8 cellular contexts compared by ENCODE assay signal in the genomic region with DNA sequence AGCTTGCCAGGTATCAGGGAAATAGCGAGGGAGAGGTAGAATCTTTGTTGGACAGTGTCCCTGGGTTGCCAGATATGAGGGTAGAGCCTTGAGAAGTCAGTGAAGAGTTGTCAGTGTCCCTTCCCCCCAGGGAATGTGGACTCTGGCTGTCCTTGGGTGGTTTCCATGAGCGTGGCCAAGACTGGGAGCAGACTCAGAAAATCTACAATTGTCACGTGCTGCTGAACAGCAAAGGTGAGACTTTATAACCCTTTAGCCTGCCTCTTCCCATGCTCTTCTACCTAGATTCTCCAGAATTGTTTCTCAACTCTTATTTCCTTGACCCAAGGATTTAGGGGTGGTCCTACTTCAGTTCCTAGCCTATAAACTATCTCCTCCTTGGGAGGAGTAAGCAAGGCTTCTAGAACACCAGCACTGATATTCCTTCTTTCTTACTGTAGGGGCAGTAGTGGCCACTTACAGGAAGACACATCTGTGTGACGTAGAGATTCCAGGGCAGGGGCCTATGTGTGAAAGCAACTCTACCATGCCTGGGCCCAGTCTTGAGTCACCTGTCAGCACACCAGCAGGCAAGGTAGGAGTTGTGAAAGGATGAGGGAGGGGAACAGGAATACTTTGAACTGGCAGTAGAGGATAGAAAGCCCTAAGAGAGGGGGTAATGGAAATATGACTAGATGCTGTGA. TPM values are rescaled to one million over a fixed set of nuclear protein-coding genes. Genes with fewer than 3 reads are reported as not detected.
DNase-seq lines count a peak whose midpoint lies in the region; ATAC-seq, FAIRE-seq and TF ChIP-seq lines count a peak whose summit lies in the region.

No MANE protein-coding gene starts in this region.

- H3K4me3 Mint-ChIP-seq in activated naive CD4-positive, alpha-beta T cell treated with anti-CD3 and anti-CD28 coated beads for 36 hours = peak overlapping the region; percentile 92

- peaks cover 50% of the 10 kb centered on the region for H3K36me3 Mint-ChIP-seq in activated naive CD4-positive, alpha-beta T cell treated with anti-CD3 and anti-CD28 coated beads for 36 hours (ENCODE audit: low read depth)

- TF ChIP-seq POLR2A in heart left ventricle (IDR thresholded peaks at IDR 0.05) = no peak

- H3K36me3 ChIP-seq in heart left ventricle = peaks cover 0 to 64% (median 48%) of the 10 kb centered on the region in 9 donors

- peak overlapping the region; percentile 88 for H3K27ac Mint-ChIP-seq in activated naive CD4-positive, alpha-beta T cell treated with anti-CD3 and anti-CD28 coated beads for 36 hours

- no peaks in the 10 kb centered on the region for H3K27me3 Mint-ChIP-seq in activated naive CD4-positive, alpha-beta T cell treated with anti-CD3 and anti-CD28 coated beads for 36 hours (ENCODE audit: low read depth)

- H3K4me1 ChIP-seq in heart left ventricle = peaks cover 5 to 71% (median 38%) of the 10 kb centered on the region in 12 donors

- CTCF ChIA-PET in activated naive CD4-positive, alpha-beta T cell treated with anti-CD3 and anti-CD28 coated beads for 36 hours (lab: Charles Lee) = interaction anchor here (0.8 to 1.1 kb wide), 3 partner anchors 13 to 124 kb away, joined by 3 to 9 read pairs (median 5); a partner anchor contains a TSS

- H3K4me1 Mint-ChIP-seq in activated naive CD4-positive, alpha-beta T cell treated with anti-CD3 and anti-CD28 coated beads for 36 hours (ENCODE audit: low read depth) = peaks cover 61% of the 10 kb centered on the region

- H3K9me3 Mint-ChIP-seq in activated naive CD4-positive, alpha-beta T cell treated with anti-CD3 and anti-CD28 coated beads for 36 hours = no peaks in the 10 kb centered on the region

- H3K27ac ChIP-seq in heart left ventricle = peak overlapping the region in 11 of 12 donors; percentile 77 to 97 (median 92)

- peak in 8 of 12 donors; percentile 8 to 40 (median 28) for TF ChIP-seq CTCF in heart left ventricle (IDR thresholded peaks at IDR 0.05)

- ATAC-seq in HG02623 (IDR thresholded peaks at IDR 0.05; ENCODE audit: unreplicated experiment) (peak; percentile 41), heart left ventricle (peak in 3 of 4 donors; percentile 15 to 21 (median 21))

- H3K4me3 ChIP-seq in heart left ventricle (peak overlapping the region in 6 of 12 donors; percentile 85 to 100 (median 94)), skeletal muscle cell (ENCODE audit: low read depth, low read length) (no peak overlapping the region)

- WGBS in heart left ventricle, 4 donors = 36 to 49% (median 47%) methylated on average over 4 of the region's 4 CpGs

- intact Hi-C loops in activated naive CD4-positive, alpha-beta T cell treated with anti-CD3 and anti-CD28 coated beads for 36 hours (cut with micrococcal nuclease) = loop anchor here (1.0 kb wide), 4 partner anchors 13 to 51 kb away; a partner anchor contains a TSS
- intact Hi-C loops in heart left ventricle (cut with DNase I) = loop anchor here in 2 of 10 donors (2.0 kb wide), 1 partner anchor 13 kb away; a partner anchor contains a TSS

- no peaks in the 10 kb centered on the region for H3K9me3 ChIP-seq in heart left ventricle

- no peaks in the 10 kb centered on the region for H3K27me3 ChIP-seq in heart left ventricle

- peak; percentile 72 for DNase-seq in ELF-1 (ENCODE audit: low read depth, low spot score)
- peak; percentile 63 for DNase-seq in RCC 7860 (ENCODE audit: low spot score)
- peak; percentile 86 for DNase-seq in activated naive CD4-positive, alpha-beta T cell treated with anti-CD3 and anti-CD28 coated beads for 36 hours
- no peak for DNase-seq in heart left ventricle
- DNase-seq in skeletal muscle cell (ENCODE audit: low read depth) = peak; percentile 50
- no peak for DNase-seq in GOT3 (lab: John Stamatoyannopoulos, UW)
- DNase-seq in NCI-H2196 (lab: John Stamatoyannopoulos, UW; ENCODE audit: unreplicated experiment) = no peak

- FAIRE-seq in RCC 7860 (lab: Jason Lieb, UNC) = no peak

RNA-seq across cellular contexts. Expression of a gene that starts 1.6 kb away (rescaled TPM):
- total RNA-seq in activated naive CD4-positive, alpha-beta T cell treated with anti-CD3 and anti-CD28 coated beads for 36 hours = 10 to 100 TPM; 59.1 to 63.1 TPM
- total RNA-seq in heart left ventricle = 10 to 100 TPM; 28.1 to 42.7 (median 34.7) TPM
- 10 to 100 TPM; 25.8 to 34.3 TPM for polyA plus RNA-seq in heart left ventricle

RNA-seq across cellular contexts. Expression of a gene that starts 1.7 kb away (rescaled TPM):
- total RNA-seq in activated naive CD4-positive, alpha-beta T cell treated with anti-CD3 and anti-CD28 coated beads for 36 hours = 100 to 1,000 TPM; 179 to 183 TPM
- total RNA-seq in heart left ventricle = 10 to 100 TPM; 38.3 to 59.1 (median 49.4) TPM
- 100 to 1,000 TPM; 162 to 234 TPM for polyA plus RNA-seq in heart left ventricle

RNA-seq across cellular contexts. Expression of a gene that starts 12.9 kb away (rescaled TPM):
- total RNA-seq in activated naive CD4-positive, alpha-beta T cell treated with anti-CD3 and anti-CD28 coated beads for 36 hours = 10 to 100 TPM; 29.7 to 34.0 TPM
- 10 to 100 TPM; 20.8 to 36.0 (median 26.5) TPM for total RNA-seq in heart left ventricle
- 10 to 100 TPM; 13.8 to 38.8 TPM for polyA plus RNA-seq in heart left ventricle

RNA-seq across cellular contexts. Expression of a gene that starts 21.4 kb away (rescaled TPM):
- under 1 TPM; 0.33 to 0.57 TPM for total RNA-seq in activated naive CD4-positive, alpha-beta T cell treated with anti-CD3 and anti-CD28 coated beads for 36 hours
- total RNA-seq in heart left ventricle = 10 to 100 TPM in 3 of 9 donors, 1 to 10 TPM in 6; 2.4 to 13.3 (median 6.1) TPM
- 1 to 10 TPM in 1 of 2 donors, under 1 TPM in 1; 0.43 to 3.2 TPM for polyA plus RNA-seq in heart left ventricle

RNA-seq across cellular contexts. Expression of a gene that starts 30.2 kb away (rescaled TPM):
- total RNA-seq in activated naive CD4-positive, alpha-beta T cell treated with anti-CD3 and anti-CD28 coated beads for 36 hours = not detected
- total RNA-seq in heart left ventricle = under 1 TPM in 2 of 9 donors, not detected in 7; 0.07 to 0.53 TPM
- under 1 TPM in 1 of 2 donors, not detected in 1; 0.03 TPM for polyA plus RNA-seq in heart left ventricle

Comparison
In these comparisons a context has a peak if more than half of its experiments do, and no peak if none do; other contexts are left out.
1. DNase-seq: peak in ELF-1 (single experiment), RCC 7860 (single experiment), activated naive CD4-positive, alpha-beta T cell treated with anti-CD3 and anti-CD28 coated beads for 36 hours (single experiment) and skeletal muscle cell (single experiment); none in heart left ventricle (0 of 5), GOT3 (single experiment) and NCI-H2196 (single experiment).